In genomic region chr9:21210311-21210710, GRCh38 we compare ENCODE assay signal across 20 cellular contexts. TPM values are rescaled to one million over a fixed set of nuclear protein-coding genes. Genes with fewer than 3 reads are reported as not detected.
DNase-seq lines count a peak whose midpoint lies in the region; TF ChIP-seq lines count a peak whose summit lies in the region.
"Had no signal": no experiment of that assay in that cellular context is flagged by ENCODE, and none has a peak within 500 bp of the region (broad histone marks: within the 10 kb centered on the region; RNA-seq: fewer than 3 reads in every experiment).

No MANE protein-coding gene starts in this region.

- peak; percentile 40 for DNase-seq in chondrocyte (ENCODE audit: low spot score)
- DNase-seq in coronary artery (ENCODE audit: low spot score), result peak; percentile 55
- peak; percentile 42 for DNase-seq in posterior vena cava (ENCODE audit: low spot score)
- DNase-seq in esophagus squamous epithelium (lab: John Stamatoyannopoulos, UW), result no peak
- no peak for DNase-seq in activated naive CD4-positive, alpha-beta T cell treated with anti-CD3 and anti-CD28 coated beads for 36 hours
- no peak for DNase-seq in stimulated activated CD4-positive, alpha-beta T cell treated with anti-CD3 and anti-CD28 coated beads, Interleukin-4, amount 100 ng/mL, for 4 hours
- DNase-seq: C1 segment of cervical spinal cord; Calu3; CD4-positive, alpha-beta memory T cell; COR-L47; DMS53; DMS79 treated with DMSO at 0.1 percent for 48 hours; GF-D8; GOT3; HFFc6 had no signal

- no peak for TF ChIP-seq POLR2A in esophagus squamous epithelium (IDR thresholded peaks at IDR 0.05)

- H3K27me3 ChIP-seq in esophagus squamous epithelium, result no peaks in the 10 kb centered on the region

- H3K4me1 ChIP-seq in esophagus squamous epithelium, result no peaks in the 10 kb centered on the region
- H3K4me1 ChIP-seq: HAP-1 had no signal

- H3K27ac ChIP-seq in coronary artery (no peak overlapping the region), esophagus squamous epithelium (no peak overlapping the region)

- peaks cover 32% of the 10 kb centered on the region for H3K27me3 Mint-ChIP-seq in chondrocyte (ENCODE audit: low read depth)
- H3K27me3 Mint-ChIP-seq in activated naive CD4-positive, alpha-beta T cell treated with anti-CD3 and anti-CD28 coated beads for 36 hours (ENCODE audit: low read depth), result peaks cover 5% of the 10 kb centered on the region

- H3K9me3 ChIP-seq in esophagus squamous epithelium, result no peaks in the 10 kb centered on the region
- H3K9me3 ChIP-seq: HAP-1 had no signal

- CTCF ChIA-PET in activated naive CD4-positive, alpha-beta T cell treated with anti-CD3 and anti-CD28 coated beads for 36 hours (lab: Charles Lee), result interaction anchor here (1.2 kb wide), 1 partner anchor 15 kb away, joined by 5 read pairs; no protein-coding TSS in a partner anchor

- no peak overlapping the region for H3K4me3 ChIP-seq in coronary artery
- no peak overlapping the region for H3K4me3 ChIP-seq in esophagus squamous epithelium
- H3K4me3 ChIP-seq: HAP-1 had no signal

- TF ChIP-seq CTCF in chondrocyte (IDR thresholded peaks at IDR 0.05), result no peak
- no peak for TF ChIP-seq CTCF in coronary artery (IDR thresholded peaks at IDR 0.05)
- TF ChIP-seq CTCF in esophagus squamous epithelium (IDR thresholded peaks at IDR 0.05), result no peak

- H3K36me3 Mint-ChIP-seq in chondrocyte (ENCODE audit: low read depth), result no peaks in the 10 kb centered on the region
- no peaks in the 10 kb centered on the region for H3K36me3 Mint-ChIP-seq in activated naive CD4-positive, alpha-beta T cell treated with anti-CD3 and anti-CD28 coated beads for 36 hours (ENCODE audit: low read depth)
- H3K36me3 Mint-ChIP-seq: CD4-positive, alpha-beta memory T cell had no signal

- H3K36me3 ChIP-seq in esophagus squamous epithelium, result no peaks in the 10 kb centered on the region
- H3K36me3 ChIP-seq: HAP-1 had no signal

- WGBS in esophagus squamous epithelium, 2 donors, result 77 to 94% methylated on average over 6 to 7 of the region's 7 CpGs

- no peak overlapping the region for H3K4me3 Mint-ChIP-seq in chondrocyte (ENCODE audit: unreplicated experiment)
- no peak overlapping the region for H3K4me3 Mint-ChIP-seq in activated naive CD4-positive, alpha-beta T cell treated with anti-CD3 and anti-CD28 coated beads for 36 hours
- H3K4me3 Mint-ChIP-seq: CD4-positive, alpha-beta memory T cell; HFFc6 had no signal

- intact Hi-C loops in posterior vena cava (cut with DNase I) (no loop called here), esophagus squamous epithelium (cut with DNase I) (no loop called here)
- intact Hi-C loops in activated naive CD4-positive, alpha-beta T cell treated with anti-CD3 and anti-CD28 coated beads for 36 hours (cut with micrococcal nuclease), result loop anchor here (5.0 kb wide), 2 partner anchors 187 to 592 kb away; partner anchors contain the start of gene MTAP

- H3K4me1 Mint-ChIP-seq in chondrocyte (ENCODE audit: low read depth), result no peaks in the 10 kb centered on the region
- H3K4me1 Mint-ChIP-seq in activated naive CD4-positive, alpha-beta T cell treated with anti-CD3 and anti-CD28 coated beads for 36 hours (ENCODE audit: low read depth), result peaks cover 7% of the 10 kb centered on the region

- H3K9me3 Mint-ChIP-seq in chondrocyte (ENCODE audit: low read depth), result no peaks in the 10 kb centered on the region
- no peaks in the 10 kb centered on the region for H3K9me3 Mint-ChIP-seq in activated naive CD4-positive, alpha-beta T cell treated with anti-CD3 and anti-CD28 coated beads for 36 hours
- H3K9me3 Mint-ChIP-seq: HFFc6 had no signal

- H3K27ac Mint-ChIP-seq in chondrocyte (ENCODE audit: unreplicated experiment), result no peak overlapping the region
- H3K27ac Mint-ChIP-seq in activated naive CD4-positive, alpha-beta T cell treated with anti-CD3 and anti-CD28 coated beads for 36 hours, result no peak overlapping the region
- H3K27ac Mint-ChIP-seq: CD4-positive, alpha-beta memory T cell; HFFc6 had no signal

RNA-seq across cellular contexts. Expression of gene IFNA10, which starts 3.4 kb away (rescaled TPM):
- not detected in 3 replicates for total RNA-seq in chondrocyte
- total RNA-seq in posterior vena cava, result not detected
- total RNA-seq in esophagus squamous epithelium, result not detected
- not detected for total RNA-seq in activated naive CD4-positive, alpha-beta T cell treated with anti-CD3 and anti-CD28 coated beads for 36 hours
- total RNA-seq: A172; A673; Calu3; CD4-positive, alpha-beta memory T cell; Daoy; G401; HFFc6 had no signal

RNA-seq across cellular contexts. Expression of gene IFNA16, which starts 6.8 kb away (rescaled TPM):
- total RNA-seq in chondrocyte (not detected in 3 replicates), posterior vena cava (not detected), esophagus squamous epithelium (not detected)
- total RNA-seq in activated naive CD4-positive, alpha-beta T cell treated with anti-CD3 and anti-CD28 coated beads for 36 hours, result not detected
- total RNA-seq: A172; A673; Calu3; CD4-positive, alpha-beta memory T cell; Daoy; G401; HFFc6 had no signal

RNA-seq across cellular contexts. Expression of gene IFNA7, which starts 8.3 kb away (rescaled TPM):
- total RNA-seq in chondrocyte, result not detected in 3 replicates
- total RNA-seq in posterior vena cava, result not detected
- total RNA-seq in esophagus squamous epithelium, result not detected
- total RNA-seq in activated naive CD4-positive, alpha-beta T cell treated with anti-CD3 and anti-CD28 coated beads for 36 hours, result not detected
- total RNA-seq: A172; A673; Calu3; CD4-positive, alpha-beta memory T cell; Daoy; G401; HFFc6 had no signal

RNA-seq across cellular contexts. Expression of gene IFNA17, which starts 17.7 kb away (rescaled TPM):
- total RNA-seq in chondrocyte, result not detected in 3 replicates
- not detected for total RNA-seq in posterior vena cava
- not detected for total RNA-seq in esophagus squamous epithelium
- total RNA-seq in activated naive CD4-positive, alpha-beta T cell treated with anti-CD3 and anti-CD28 coated beads for 36 hours, result not detected
- total RNA-seq: A172; A673; Calu3; CD4-positive, alpha-beta memory T cell; Daoy; G401; HFFc6 had no signal

RNA-seq across cellular contexts. Expression of gene IFNA4, which starts 22.9 kb away (rescaled TPM):
- total RNA-seq in chondrocyte, result not detected in 3 replicates
- total RNA-seq in posterior vena cava, result not detected
- not detected for total RNA-seq in esophagus squamous epithelium
- not detected for total RNA-seq in activated naive CD4-positive, alpha-beta T cell treated with anti-CD3 and anti-CD28 coated beads for 36 hours
- total RNA-seq: A172; A673; Calu3; CD4-positive, alpha-beta memory T cell; Daoy; G401; HFFc6 had no signal

Comparison
In these comparisons a context has a peak if more than half of its experiments do, and no peak if none do; other contexts are left out.
1. DNase-seq: peak in chondrocyte (single experiment), coronary artery (single experiment) and posterior vena cava (single experiment); none in esophagus squamous epithelium (single experiment), activated naive CD4-positive, alpha-beta T cell treated with anti-CD3 and anti-CD28 coated beads for 36 hours (single experiment) and stimulated activated CD4-positive, alpha-beta T cell treated with anti-CD3 and anti-CD28 coated beads, Interleukin-4, amount 100 ng/mL, for 4 hours (0 of 2).